Comparison of ENCODE assay signal across 30 cellular contexts in the genomic region with DNA sequence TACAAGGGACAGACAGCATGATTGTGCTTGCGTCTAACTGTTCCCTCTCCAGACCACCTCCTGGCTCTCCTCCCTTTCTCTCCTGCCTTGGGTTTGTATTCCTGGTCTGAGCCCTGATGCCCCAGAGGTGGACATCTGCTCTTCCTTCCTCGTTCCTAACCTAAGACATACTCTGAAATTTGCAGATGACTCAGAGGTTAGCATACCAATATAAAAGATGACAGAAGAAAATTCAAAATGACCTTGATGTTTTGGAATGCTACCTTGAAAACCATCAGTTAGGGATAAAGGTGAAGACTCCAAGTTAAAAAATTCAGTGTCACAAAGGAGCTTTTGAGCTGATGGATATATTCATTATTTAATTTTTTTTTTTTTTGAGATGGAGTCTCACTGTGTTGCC. TPM values are rescaled to one million over a fixed set of nuclear protein-coding genes. Genes with fewer than 3 reads are reported as not detected.
"Had no signal": no experiment of that assay in that cellular context is flagged by ENCODE, and none has a peak within 500 bp of the region (broad histone marks: within the 10 kb centered on the region; RNA-seq: fewer than 3 reads in every experiment).

No MANE protein-coding gene starts in this region.

- H3K4me2 ChIP-seq: hepatocyte, neural progenitor cell had no signal

- H3K9me3 ChIP-seq: ascending aorta, esophagus squamous epithelium, right lobe of liver, testis, uterus had no signal

- H2AFZ ChIP-seq: hepatocyte, neural progenitor cell had no signal

- H3K4me1 ChIP-seq: ascending aorta, esophagus squamous epithelium, right lobe of liver, uterus had no signal

- H3K36me3 ChIP-seq: ascending aorta, esophagus squamous epithelium, neural progenitor cell, right lobe of liver, uterus had no signal

- H3K4me3 ChIP-seq: ascending aorta, esophagus squamous epithelium, hepatocyte, neural progenitor cell, right lobe of liver, skin epidermis, testis, uterus had no signal

- H3K27ac ChIP-seq: ascending aorta, esophagus squamous epithelium, hepatocyte, neural progenitor cell, right lobe of liver, skin epidermis, uterus had no signal

- DNase-seq: activated CD4-positive, alpha-beta memory T cell treated with anti-CD3 and anti-CD28 coated beads for 36 hours; activated CD4-positive, alpha-beta T cell treated with anti-CD3 and anti-CD28 coated beads, Interleukin-2, amount 10 ng/mL, durations not matched to agents 24 days and 14 days; activated CD4-positive, CD25-positive, alpha-beta regulatory T cell treated with anti-CD3 and anti-CD28 coated beads, Interleukin-2, amount 50 U/mL, for 72 hours; activated CD8-positive, alpha-beta memory T cell treated with anti-CD3 and anti-CD28 coated beads, Interleukin-2, amount 50 U/mL, for 4 hours; activated gamma-delta T cell; activated naive CD4-positive, alpha-beta T cell treated with anti-CD3 and anti-CD28 coated beads, Interleukin-2, amount 10 ng/mL, durations not matched to agents 7 days and 5 days; activated naive CD8-positive, alpha-beta T cell treated with anti-CD3 and anti-CD28 coated beads, Interleukin-2, amount 10 ng/mL, durations not matched to agents 7 days and 5 days; activated T-cell treated with anti-CD3 and anti-CD28 coated beads, Interleukin-2, amount 50 U/mL, for 1 hour; central memory CD4-positive, alpha-beta T cell; endodermal cell; esophagus squamous epithelium; glutamatergic neuron; left colon; natural killer cell; right lobe of liver; stimulated activated CD4-positive, alpha-beta T cell treated with anti-CD3 and anti-CD28 coated beads, Interleukin-12 subunit alpha, Interleukin-12 subunit beta, amount 100 ng/mL, for 4 hours; stimulated activated CD4-positive, alpha-beta T cell treated with anti-CD3 and anti-CD28 coated beads, Interleukin-4, amount 100 ng/mL, for 1 hour; stimulated activated naive CD8-positive, alpha-beta T cell treated with anti-CD3 and anti-CD28 coated beads, Interleukin-15, Interleukin-2, amounts not matched to agents 100 U/mL and 50 U/mL, for 24 hours; T-helper 17 cell; testis; uterus had no signal

- H3K27me3 ChIP-seq: ascending aorta, esophagus squamous epithelium, hepatocyte, neural progenitor cell, right lobe of liver, testis, uterus had no signal

- ATAC-seq: left colon; natural killer cell; right lobe of liver; stimulated activated naive CD8-positive, alpha-beta T cell treated with anti-CD3 and anti-CD28 coated beads, Interleukin-15, Interleukin-2, amounts not matched to agents 100 U/mL and 50 U/mL, for 24 hours; T-helper 17 cell had no signal

- H3K79me2 ChIP-seq: hepatocyte had no signal

- H3K9ac ChIP-seq: neural progenitor cell had no signal

RNA-seq across cellular contexts. Expression of a gene that starts 12.9 kb away (rescaled TPM):
- total RNA-seq: activated CD4-positive, alpha-beta memory T cell treated with anti-CD3 and anti-CD28 coated beads for 36 hours; activated CD4-positive, alpha-beta T cell treated with anti-CD3 and anti-CD28 coated beads, Interleukin-2, amount 10 ng/mL, durations not matched to agents 24 days and 14 days; activated CD8-positive, alpha-beta memory T cell treated with anti-CD3 and anti-CD28 coated beads for 36 hours; activated naive CD8-positive, alpha-beta T cell treated with anti-CD3 and anti-CD28 coated beads, Interleukin-2, amount 10 ng/mL, durations not matched to agents 7 days and 5 days; ascending aorta; endodermal cell; frontal cortex; hepatocyte; natural killer cell; omental fat pad; right lobe of liver; T-helper 17 cell had no signal
- polyA plus RNA-seq: keratinocyte had no signal

RNA-seq across cellular contexts. Expression of a gene that starts 47.3 kb away (rescaled TPM):
- total RNA-seq: activated CD4-positive, alpha-beta memory T cell treated with anti-CD3 and anti-CD28 coated beads for 36 hours; activated CD4-positive, alpha-beta T cell treated with anti-CD3 and anti-CD28 coated beads, Interleukin-2, amount 10 ng/mL, durations not matched to agents 24 days and 14 days; activated CD8-positive, alpha-beta memory T cell treated with anti-CD3 and anti-CD28 coated beads for 36 hours; activated naive CD8-positive, alpha-beta T cell treated with anti-CD3 and anti-CD28 coated beads, Interleukin-2, amount 10 ng/mL, durations not matched to agents 7 days and 5 days; ascending aorta; endodermal cell; esophagus squamous epithelium; frontal cortex; lower leg skin; natural killer cell; omental fat pad; T-helper 17 cell had no signal
- polyA plus RNA-seq: keratinocyte had no signal
